In the genomic region with DNA sequence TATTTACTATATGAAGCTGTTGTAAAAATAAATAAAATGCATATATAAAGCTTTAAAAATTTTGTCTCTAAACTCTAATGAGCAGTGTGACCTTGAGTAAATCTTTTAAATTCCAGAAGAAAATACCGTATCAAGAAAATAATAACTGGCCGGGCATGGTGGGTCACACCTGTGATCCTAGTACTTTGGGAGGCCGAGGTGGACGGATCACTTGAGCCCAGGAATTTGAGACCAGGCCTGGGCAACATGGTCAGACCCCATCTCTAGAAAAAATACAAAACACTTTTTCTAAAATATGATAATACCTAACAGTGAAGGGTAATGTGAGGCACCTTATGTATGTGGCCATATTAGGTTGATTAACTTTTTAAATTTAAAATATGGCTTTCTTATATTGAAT, we compare ENCODE assay signal across 20 cellular contexts. TPM values are rescaled to one million over a fixed set of nuclear protein-coding genes. Genes with fewer than 3 reads are reported as not detected.
DNase-seq lines count a peak whose midpoint lies in the region; TF ChIP-seq lines count a peak whose summit lies in the region.
"Had no signal": no experiment of that assay in that cellular context is flagged by ENCODE, and none has a peak within 500 bp of the region (broad histone marks: within the 10 kb centered on the region; RNA-seq: fewer than 3 reads in every experiment).

No MANE protein-coding gene starts in this region.

- H4K20me1 ChIP-seq in OCI-LY7 (ENCODE audit: insufficient read depth, low read length): no peaks in the 10 kb centered on the region

- H3K9me3 Mint-ChIP-seq in brain (no peaks in the 10 kb centered on the region), MCF 10A (ENCODE audit: unreplicated experiment) (no peaks in the 10 kb centered on the region)
- no peaks in the 10 kb centered on the region for H3K9me3 Mint-ChIP-seq in activated T-helper 1 cell treated with anti-CD3 and anti-CD28 coated beads, Interleukin-12 subunit alpha, Interleukin-12 subunit beta, Interleukin-2, Interleukin-4 antibody, amounts not matched to agents 30 ng/mL and 10 ng/mL and 1 ng/mL, durations not matched to agents 14 hours and 24 hours and 36 hours
- H3K9me3 Mint-ChIP-seq: H9 had no signal

- H3K4me3 ChIP-seq in HL-60 (replicated peaks; ENCODE audit: insufficient read depth, low read length) (no peak overlapping the region), OCI-LY7 (ENCODE audit: low read depth, low read length, poor library complexity, severe bottlenecking) (peak overlapping the region; percentile 88), parathyroid adenoma (ENCODE audit: low read depth, low read length) (peak overlapping the region; percentile 33)
- H3K4me3 ChIP-seq: GM23248, SJSA1 had no signal

- H3K79me2 ChIP-seq in OCI-LY7 (ENCODE audit: insufficient read depth, low read depth, low read length) (peaks cover 100% of the 10 kb centered on the region), parathyroid adenoma (peaks cover 68% of the 10 kb centered on the region)

- BruUV-seq in OCI-LY7 (replicated peaks; lab: Mats Ljungman, UMichigan) (no TSS peak), MCF 10A (replicated peaks; lab: Mats Ljungman, UMichigan) (no TSS peak)

- TF ChIP-seq CTCF in HL-60 (IDR thresholded peaks at IDR 0.05; ENCODE audit: insufficient read depth, low read length) (no peak), OCI-LY7 (conservative IDR thresholded peaks at IDR 0.05; ENCODE audit: low read length) (no peak), brain (conservative IDR thresholded peaks at IDR 0.05) (no peak), parathyroid adenoma (IDR thresholded peaks at IDR 0.05) (no peak), MCF 10A (IDR thresholded peaks at IDR 0.05; ENCODE audit: unreplicated experiment) (no peak)

- H3K27me3 ChIP-seq in HL-60 (ENCODE audit: insufficient read depth, poor library complexity, severe bottlenecking): no peaks in the 10 kb centered on the region
- H3K27me3 ChIP-seq in parathyroid adenoma (ENCODE audit: control insufficient read depth, insufficient read depth, low read length): no peaks in the 10 kb centered on the region
- H3K27me3 ChIP-seq: SJSA1 had no signal

- intact Hi-C loops in OCI-LY7 (cut with micrococcal nuclease; ENCODE audit: unreplicated experiment) (no loop called here), MCF 10A (cut with micrococcal nuclease) (no loop called here)
- intact Hi-C loops in activated T-helper 1 cell treated with anti-CD3 and anti-CD28 coated beads, Interleukin-12 subunit alpha, Interleukin-12 subunit beta, Interleukin-2, Interleukin-4 antibody, amounts not matched to agents 30 ng/mL and 10 ng/mL and 1 ng/mL, durations not matched to agents 14 hours and 24 hours and 36 hours (cut with micrococcal nuclease): no loop called here

- H3K27ac Mint-ChIP-seq in brain: peak overlapping the region in 2 of 5 experiments; percentile 24 to 99
- no peak overlapping the region for H3K27ac Mint-ChIP-seq in MCF 10A (ENCODE audit: low read depth, unreplicated experiment)
- no peak overlapping the region for H3K27ac Mint-ChIP-seq in activated T-helper 1 cell treated with anti-CD3 and anti-CD28 coated beads, Interleukin-12 subunit alpha, Interleukin-12 subunit beta, Interleukin-2, Interleukin-4 antibody, amounts not matched to agents 30 ng/mL and 10 ng/mL and 1 ng/mL, durations not matched to agents 14 hours and 24 hours and 36 hours
- H3K27ac Mint-ChIP-seq: H9 had no signal

- H3K4me1 ChIP-seq in OCI-LY7 (ENCODE audit: insufficient read depth, low read length, poor library complexity, severe bottlenecking) (peaks cover 63% of the 10 kb centered on the region), parathyroid adenoma (peaks cover 28% of the 10 kb centered on the region)

- H3K36me3 Mint-ChIP-seq in brain: peaks cover 39% of the 10 kb centered on the region
- peaks cover 20% of the 10 kb centered on the region for H3K36me3 Mint-ChIP-seq in MCF 10A (ENCODE audit: insufficient read depth, unreplicated experiment)
- peaks cover 10% of the 10 kb centered on the region for H3K36me3 Mint-ChIP-seq in activated T-helper 1 cell treated with anti-CD3 and anti-CD28 coated beads, Interleukin-12 subunit alpha, Interleukin-12 subunit beta, Interleukin-2, Interleukin-4 antibody, amounts not matched to agents 30 ng/mL and 10 ng/mL and 1 ng/mL, durations not matched to agents 14 hours and 24 hours and 36 hours (ENCODE audit: low read depth)

- H3K4me2 ChIP-seq in OCI-LY7 (ENCODE audit: low read length): peak overlapping the region; percentile 72
- H3K4me2 ChIP-seq in parathyroid adenoma (ENCODE audit: low read length): peak overlapping the region; percentile 40

- peak overlapping the region in 4 of 5 experiments; percentile 72 to 95 (median 82) for H3K4me3 Mint-ChIP-seq in brain
- no peak overlapping the region for H3K4me3 Mint-ChIP-seq in MCF 10A (ENCODE audit: unreplicated experiment)
- no peak overlapping the region for H3K4me3 Mint-ChIP-seq in activated T-helper 1 cell treated with anti-CD3 and anti-CD28 coated beads, Interleukin-12 subunit alpha, Interleukin-12 subunit beta, Interleukin-2, Interleukin-4 antibody, amounts not matched to agents 30 ng/mL and 10 ng/mL and 1 ng/mL, durations not matched to agents 14 hours and 24 hours and 36 hours
- H3K4me3 Mint-ChIP-seq: H9 had no signal

- H3K9ac ChIP-seq in parathyroid adenoma: no peak overlapping the region
- H3K9ac ChIP-seq: GM23248 had no signal

- CTCF ChIA-PET in OCI-LY7 (lab: Charles Lee; ENCODE audit: unreplicated experiment) (interaction anchor here (1.0 kb wide), 1 partner anchor 281 kb away, joined by 3 read pairs; no protein-coding TSS in a partner anchor), MCF 10A (lab: Yijun Ruan, JAX) (interaction anchor here (0.6 to 1.6 kb wide), 8 partner anchors 21 to 484 kb away, joined by 3 to 4 read pairs (median 4); no protein-coding TSS in a partner anchor)

- DNase-seq in HL-60 (ENCODE audit: low read depth in 1 of 2, low spot score in 1 of 2): no peak
- no peak for DNase-seq in OCI-LY7 (ENCODE audit: low spot score)
- DNase-seq in MCF 10A (ENCODE audit: unreplicated experiment): no peak
- DNase-seq in activated T-helper 1 cell treated with anti-CD3 and anti-CD28 coated beads, Interleukin-12 subunit alpha, Interleukin-12 subunit beta, Interleukin-2, Interleukin-4 antibody, amounts not matched to agents 30 ng/mL and 10 ng/mL and 1 ng/mL, durations not matched to agents 14 hours and 24 hours and 36 hours (ENCODE audit: low spot score): no peak
- no peak for DNase-seq in superior temporal gyrus (ENCODE audit: extremely low spot score)
- DNase-seq: GM23248, H9, IMR-90, MV-4-11, NCI-H1105, NCI-H146, NCI-H1930, NCI-H2107, NCI-H524, NCI-H82, Right ventricle myocardium superior, RPMI8226 had no signal

- H3K4me1 Mint-ChIP-seq in brain (peaks cover 79% of the 10 kb centered on the region), MCF 10A (ENCODE audit: insufficient read depth, unreplicated experiment) (peaks cover 24% of the 10 kb centered on the region)
- peaks cover 21% of the 10 kb centered on the region for H3K4me1 Mint-ChIP-seq in activated T-helper 1 cell treated with anti-CD3 and anti-CD28 coated beads, Interleukin-12 subunit alpha, Interleukin-12 subunit beta, Interleukin-2, Interleukin-4 antibody, amounts not matched to agents 30 ng/mL and 10 ng/mL and 1 ng/mL, durations not matched to agents 14 hours and 24 hours and 36 hours (ENCODE audit: low read depth)

- H3K27me3 Mint-ChIP-seq in brain (peaks cover 5% of the 10 kb centered on the region), MCF 10A (ENCODE audit: insufficient read depth, unreplicated experiment) (no peaks in the 10 kb centered on the region)
- no peaks in the 10 kb centered on the region for H3K27me3 Mint-ChIP-seq in activated T-helper 1 cell treated with anti-CD3 and anti-CD28 coated beads, Interleukin-12 subunit alpha, Interleukin-12 subunit beta, Interleukin-2, Interleukin-4 antibody, amounts not matched to agents 30 ng/mL and 10 ng/mL and 1 ng/mL, durations not matched to agents 14 hours and 24 hours and 36 hours (ENCODE audit: insufficient read depth)

- peaks cover 29% of the 10 kb centered on the region for H3K36me3 ChIP-seq in OCI-LY7 (ENCODE audit: insufficient read depth, low read length)
- H3K36me3 ChIP-seq in parathyroid adenoma (ENCODE audit: control insufficient read depth, insufficient read depth, low read length): peaks cover 4% of the 10 kb centered on the region

- no peak overlapping the region for H2AFZ ChIP-seq in OCI-LY7 (ENCODE audit: low read length)
- no peak overlapping the region for H2AFZ ChIP-seq in parathyroid adenoma
- H2AFZ ChIP-seq: GM23248 had no signal

- no peaks in the 10 kb centered on the region for H3K9me2 ChIP-seq in OCI-LY7 (ENCODE audit: insufficient read depth, low read length)

- H3K27ac ChIP-seq in HL-60 (replicated peaks): peak overlapping the region; percentile 37; the same call in 1 of the 2 replicates
- H3K27ac ChIP-seq in OCI-LY7 (ENCODE audit: low read depth, low read length, poor library complexity, severe bottlenecking): no peak overlapping the region
- H3K27ac ChIP-seq in parathyroid adenoma: peak overlapping the region; percentile 55
- H3K27ac ChIP-seq: GM23248, SJSA1 had no signal

- peaks cover 5% of the 10 kb centered on the region; the same call in 1 of the 2 replicates for H3K9me3 ChIP-seq in OCI-LY7 (ENCODE audit: low read length)
- H3K9me3 ChIP-seq in parathyroid adenoma (ENCODE audit: control insufficient read depth, low read length): no peaks in the 10 kb centered on the region
- H3K9me3 ChIP-seq: SJSA1 had no signal

- POLR2A ChIA-PET in OCI-LY7 (lab: Charles Lee): interaction anchor here (0.8 to 8.8 kb wide), 18 partner anchors 7 to 1795 kb away, joined by 3 to 122 read pairs (median 6); a partner anchor contains a TSS
- POLR2A ChIA-PET in MCF 10A (lab: Yijun Ruan, JAX): interaction anchor here (0.6 to 10.1 kb wide), 14 partner anchors 8 to 278 kb away, joined by 3 to 176 read pairs (median 4); a partner anchor contains a TSS

RNA-seq across cellular contexts. Expression of a gene that starts 8.5 kb away (rescaled TPM):
- total RNA-seq in OCI-LY7 (2014; rRNA removed; shearing (Covaris generic)): 11.8 and 12.6 TPM in 2 replicates
- 21.5 and 31.8 TPM in 2 replicates for total RNA-seq in OCI-LY7 (2022)
- 9.2 TPM for polyA plus RNA-seq in brain (ENCODE audit: insufficient read depth, low read depth, low replicate concordance)
- 86.7 and 99.0 TPM in 2 replicates for total RNA-seq in MCF 10A (2022)
- total RNA-seq in activated T-helper 1 cell treated with anti-CD3 and anti-CD28 coated beads, Interleukin-12 subunit alpha, Interleukin-12 subunit beta, Interleukin-2, Interleukin-4 antibody, amounts not matched to agents 30 ng/mL and 10 ng/mL and 1 ng/mL, durations not matched to agents 14 hours and 24 hours and 36 hours: 9.1 and 14.1 TPM in 2 replicates

Comparison
In these comparisons a context has a peak if more than half of its experiments do, and no peak if none do; other contexts are left out.
1. H3K4me3 Mint-ChIP-seq: peak in brain (4 of 5); none in MCF 10A (single experiment) and activated T-helper 1 cell treated with anti-CD3 and anti-CD28 coated beads, Interleukin-12 subunit alpha, Interleukin-12 subunit beta, Interleukin-2, Interleukin-4 antibody, amounts not matched to agents 30 ng/mL and 10 ng/mL and 1 ng/mL, durations not matched to agents 14 hours and 24 hours and 36 hours (single experiment).